ENCODE assay signal across 11 cellular contexts in genomic region chr17:38926290-38927070, GRCh38. TPM values are rescaled to one million over a fixed set of nuclear protein-coding genes. Genes with fewer than 3 reads are reported as not detected.
DNase-seq lines count a peak whose midpoint lies in the region; ATAC-seq and TF ChIP-seq lines count a peak whose summit lies in the region.
"Had no signal": no experiment of that assay in that cellular context is flagged by ENCODE, and none has a peak within 500 bp of the region (broad histone marks: within the 10 kb centered on the region; RNA-seq: fewer than 3 reads in every experiment).

No MANE protein-coding gene starts in this region.

- H3F3A ChIP-seq in Loucy (ENCODE audit: low read depth): no peaks in the 10 kb centered on the region

- no peaks in the 10 kb centered on the region for H3K79me2 ChIP-seq in Loucy (ENCODE audit: insufficient read depth, low read length)

- no peaks in the 10 kb centered on the region; the same call in 1 of the 2 replicates for H3K36me3 ChIP-seq in Loucy (ENCODE audit: insufficient read depth, low read length)

- peaks cover 23% of the 10 kb centered on the region for H3K4me1 ChIP-seq in Loucy (ENCODE audit: insufficient read depth, low read length, poor library complexity, severe bottlenecking)

- peak overlapping the region; percentile 64 for H3K27ac Mint-ChIP-seq in activated naive CD8-positive, alpha-beta T cell treated with anti-CD3 and anti-CD28 coated beads for 36 hours
- peak overlapping the region; percentile 10 to 38 for H3K27ac Mint-ChIP-seq in natural killer cell

- H3K27me3 Mint-ChIP-seq in activated naive CD8-positive, alpha-beta T cell treated with anti-CD3 and anti-CD28 coated beads for 36 hours: no peaks in the 10 kb centered on the region
- no peaks in the 10 kb centered on the region for H3K27me3 Mint-ChIP-seq in natural killer cell (ENCODE audit: low read depth in 2 of 2)

- H3K9me3 Mint-ChIP-seq in activated naive CD8-positive, alpha-beta T cell treated with anti-CD3 and anti-CD28 coated beads for 36 hours: no peaks in the 10 kb centered on the region
- H3K9me3 Mint-ChIP-seq in natural killer cell: no peaks in the 10 kb centered on the region

- H3K36me3 Mint-ChIP-seq in activated naive CD8-positive, alpha-beta T cell treated with anti-CD3 and anti-CD28 coated beads for 36 hours: no peaks in the 10 kb centered on the region
- no peaks in the 10 kb centered on the region for H3K36me3 Mint-ChIP-seq in natural killer cell

- H3K4me3 ChIP-seq in Loucy (ENCODE audit: low read length, poor library complexity, severe bottlenecking): peak overlapping the region; percentile 71

- H3K4me1 Mint-ChIP-seq in activated naive CD8-positive, alpha-beta T cell treated with anti-CD3 and anti-CD28 coated beads for 36 hours: peaks cover 37% of the 10 kb centered on the region
- peaks cover 24 to 35% of the 10 kb centered on the region in 2 donors for H3K4me1 Mint-ChIP-seq in natural killer cell

- H3K9ac ChIP-seq in Loucy (ENCODE audit: low read depth, low read length, poor library complexity, severe bottlenecking): peak overlapping the region; percentile 69

- peak overlapping the region; percentile 36 for H3K4me3 Mint-ChIP-seq in activated naive CD8-positive, alpha-beta T cell treated with anti-CD3 and anti-CD28 coated beads for 36 hours
- no peak overlapping the region for H3K4me3 Mint-ChIP-seq in natural killer cell

- no peaks in the 10 kb centered on the region for H3K9me3 ChIP-seq in Loucy (ENCODE audit: insufficient read depth, low read depth, low read length)

- no peaks in the 10 kb centered on the region for H3K27me3 ChIP-seq in Loucy (ENCODE audit: insufficient read depth, low read length, poor library complexity, severe bottlenecking)

- intact Hi-C loops in natural killer cell (cut with micrococcal nuclease): no loop called here

- no peaks in the 10 kb centered on the region for H4K20me1 ChIP-seq in Loucy (ENCODE audit: insufficient read depth, low read length, poor library complexity, severe bottlenecking)

- ATAC-seq in natural killer cell (peak; percentile 42 to 64 (median 44)), HG03469 (IDR thresholded peaks at IDR 0.05; ENCODE audit: unreplicated experiment) (no peak), HG03135 (IDR thresholded peaks at IDR 0.05; ENCODE audit: unreplicated experiment) (no peak), GM18868 (IDR thresholded peaks at IDR 0.05; ENCODE audit: unreplicated experiment) (no peak)

- H3K4me2 ChIP-seq in Loucy (ENCODE audit: low read depth, low read length, poor library complexity, severe bottlenecking): peak overlapping the region; percentile 74

- no peaks in the 10 kb centered on the region for H3K9me2 ChIP-seq in Loucy (replicated peaks; ENCODE audit: low read depth, low read length)

- DNase-seq in CD1c-positive myeloid dendritic cell (ENCODE audit: extremely low spot score): peak; percentile 49
- no peak for DNase-seq in activated naive CD8-positive, alpha-beta T cell treated with anti-CD3 and anti-CD28 coated beads for 36 hours
- DNase-seq in natural killer cell: no peak
- no peak for DNase-seq in NCI-H526 (lab: John Stamatoyannopoulos, UW)
- DNase-seq: activated CD4-positive, alpha-beta T cell treated with anti-CD3 and anti-CD28 coated beads for 1 hour; H7; NCI-H187 had no signal

- no peak for TF ChIP-seq CTCF in Loucy (conservative IDR thresholded peaks at IDR 0.05; ENCODE audit: low read length)
- no peak for TF ChIP-seq CTCF in natural killer cell (IDR thresholded peaks at IDR 0.05)

- H2AFZ ChIP-seq in Loucy (ENCODE audit: low read length): no peak overlapping the region

RNA-seq across cellular contexts. Expression of gene FBXO47, which starts 40.7 kb away (rescaled TPM):
- under 1 TPM in 1 of 2 experiments, not detected in 1; 0.12 TPM for total RNA-seq in activated naive CD8-positive, alpha-beta T cell treated with anti-CD3 and anti-CD28 coated beads for 36 hours
- total RNA-seq in natural killer cell: not detected
- total RNA-seq: H7 had no signal

RNA-seq across cellular contexts. Expression of gene LASP1, which starts 56.6 kb away (rescaled TPM):
- 100 to 1,000 TPM; 131 TPM for total RNA-seq in activated naive CD8-positive, alpha-beta T cell treated with anti-CD3 and anti-CD28 coated beads for 36 hours
- total RNA-seq in natural killer cell: 100 to 1,000 TPM; 293 to 363 (median 340) TPM

Comparison
In these comparisons a context has a peak if more than half of its experiments do, and no peak if none do; other contexts are left out.
1. ATAC-seq: peak in natural killer cell (3 of 3); none in HG03469 (single experiment), HG03135 (single experiment) and GM18868 (single experiment).